In genomic region chr22:21070690-21071615, GRCh38 we compare ENCODE assay signal across 1 cellular context.
TF ChIP-seq lines count a peak whose summit lies in the region.

No MANE protein-coding gene starts in this region.

TF ChIP-seq in K562, 482 proteins besides CTCF, POLR2A, EP300 and RAD21 (continued from another document):
- TF ChIP-seq AFF4 (CRISPR knock-in tag; IDR thresholded peaks at IDR 0.05) (0 out of 2 replicates have a peak, but pooled peaks have one; percentile 36), MCM7 (IDR thresholded peaks at IDR 0.05) (0 out of 4 replicates have a peak, but pooled peaks of 1 of the 2 experiments have one; percentile 34), TCFL5 (CRISPR knock-in tag; conservative IDR thresholded peaks at IDR 0.05) (no peak), CREB5 (CRISPR knock-in tag; IDR thresholded peaks at IDR 0.05) (no peak)
